In genomic region chr1:59359325-59359724, GRCh38 we compare ENCODE assay signal across 20 cellular contexts.
DNase-seq lines count a peak whose midpoint lies in the region; ATAC-seq and TF ChIP-seq lines count a peak whose summit lies in the region.
"Had no signal": no experiment of that assay in that cellular context is flagged by ENCODE, and none has a peak within 500 bp of the region (broad histone marks: within the 10 kb centered on the region; RNA-seq: fewer than 3 reads in every experiment).

No MANE protein-coding gene starts in this region.

- no peak overlapping the region for H3K18ac ChIP-seq in IMR-90 (ENCODE audit: low read depth, low read length)

- H2BK5ac ChIP-seq in IMR-90 (ENCODE audit: low read depth, low read length, poor library complexity, severe bottlenecking) = no peak overlapping the region

- peaks cover 16% of the 10 kb centered on the region for H3K4me1 Mint-ChIP-seq in progenitor cell of endocrine pancreas (ENCODE audit: low read depth)

- H3K27me3 ChIP-seq in GM23248 (replicated peaks; ENCODE audit: insufficient read depth) = no peaks in the 10 kb centered on the region
- H3K27me3 ChIP-seq in IMR-90 (ENCODE audit: control insufficient read depth, insufficient read depth, low read length) = no peaks in the 10 kb centered on the region
- no peaks in the 10 kb centered on the region for H3K27me3 ChIP-seq in suprapubic skin
- H3K27me3 ChIP-seq: BE2C had no signal

- H3K27ac Mint-ChIP-seq in progenitor cell of endocrine pancreas = peak overlapping the region; percentile 62
- H3K27ac Mint-ChIP-seq: CD4-positive, CD25-positive, alpha-beta regulatory T cell; CD8-positive, alpha-beta memory T cell; IgD-negative memory B cell had no signal

- no peak overlapping the region for H4K8ac ChIP-seq in IMR-90 (ENCODE audit: low read depth in 2 of 2, low read length in 2 of 2)

- H3K36me3 ChIP-seq in GM23248 (ENCODE audit: low read depth) = no peaks in the 10 kb centered on the region
- 0 out of 2 replicates have a peak, but pooled peaks cover 1% of the 10 kb centered on the region for H3K36me3 ChIP-seq in IMR-90 (ENCODE audit: control insufficient read depth, insufficient read depth, low read length)
- H3K36me3 ChIP-seq in suprapubic skin = no peaks in the 10 kb centered on the region
- H3K36me3 ChIP-seq: BE2C, HAP-1 had no signal

- no TSS peak for BruUV-seq in IMR-90 (replicated peaks; lab: Mats Ljungman, UMichigan)

- CTCF ChIA-PET in IMR-90 (lab: Yijun Ruan, JAX) = no interaction called here

- H3K4me2 ChIP-seq in GM23248 (ENCODE audit: unreplicated experiment) = no peak overlapping the region
- H3K4me2 ChIP-seq in IMR-90 (ENCODE audit: low read depth, low read length) = no peak overlapping the region

- no peaks in the 10 kb centered on the region; a peak in 1 of 4 replicates for H3K79me1 ChIP-seq in IMR-90 (ENCODE audit: low read depth in 1 of 2, low read length in 2 of 2)

- H3K14ac ChIP-seq in IMR-90 (replicated peaks; ENCODE audit: low read depth, low read length) = no peak overlapping the region

- no peak overlapping the region for H4K5ac ChIP-seq in IMR-90 (ENCODE audit: low read depth, low read length)

- H3K36me3 Mint-ChIP-seq in progenitor cell of endocrine pancreas (ENCODE audit: insufficient read depth) = no peaks in the 10 kb centered on the region

- no peaks in the 10 kb centered on the region for H3K27me3 Mint-ChIP-seq in progenitor cell of endocrine pancreas
- H3K27me3 Mint-ChIP-seq: CD4-positive, CD25-positive, alpha-beta regulatory T cell; IgD-negative memory B cell had no signal

- H3K4ac ChIP-seq in IMR-90 (ENCODE audit: low read depth, low read length) = no peak overlapping the region

- H3K27ac ChIP-seq in GM23248 (peak overlapping the region; percentile 76), IMR-90 (ENCODE audit: insufficient read depth, low read length) (no peak overlapping the region), suprapubic skin (no peak overlapping the region)

- no peak for TF ChIP-seq POLR2A in IMR-90 (IDR thresholded peaks at IDR 0.05; ENCODE audit: low read depth, low read length)
- no peak for TF ChIP-seq POLR2A in suprapubic skin (IDR thresholded peaks at IDR 0.05)

- H4K20me1 ChIP-seq in GM23248 (ENCODE audit: insufficient read depth) (no peaks in the 10 kb centered on the region), IMR-90 (ENCODE audit: insufficient read depth, low read length) (no peaks in the 10 kb centered on the region)

- no peak overlapping the region for H3K23ac ChIP-seq in IMR-90 (ENCODE audit: low read depth, low read length)

- no peak overlapping the region for H2BK20ac ChIP-seq in IMR-90 (ENCODE audit: low read depth, low read length)

- in situ Hi-C loops in GM23248 (cut with MboI) = no loop called here
- in situ Hi-C loops in IMR-90 (cut with MboI; ENCODE audit: low sequenced_read_pairs) = no loop called here
- in situ Hi-C loops in astrocyte of the spinal cord (cut with HindIII; ENCODE audit: low sequenced_read_pairs) = no loop called here

- 56 to 59% methylated on average over 1 of the region's 1 CpG for WGBS in GM23248 (ENCODE audit: low coverage in 1 of 2, low lambda C conversion rate in 2 of 2, missing lambda C conversion rate in 2 of 2), 2 experiments
- no CpG with 5 or more reads among the region's 1 CpG for WGBS in IMR-90 (ENCODE audit: extremely low coverage in 2 of 2, insufficient read length in 1 of 2), 2 experiments
- 79% methylated on average over 1 of the region's 1 CpG for WGBS in suprapubic skin

- H3F3A ChIP-seq in GM23248 (ENCODE audit: insufficient read depth) = peaks cover 5% of the 10 kb centered on the region; the same call in 1 of the 2 replicates

- dilution Hi-C loops in IMR-90 (cut with HindIII; ENCODE audit: low sequenced_read_pairs, unreplicated experiment) = no loop called here

- H2AK5ac ChIP-seq in IMR-90 (ENCODE audit: low read depth, low read length) = no peak overlapping the region

- H2AFZ ChIP-seq in GM23248 (0 out of 2 replicates have a peak overlapping the region, but pooled peaks have one; percentile 22), IMR-90 (replicated peaks; ENCODE audit: low read length, poor library complexity) (no peak overlapping the region)

- intact Hi-C loops in IMR-90 (cut with micrococcal nuclease) = loop anchor here (5.0 kb wide), 1 partner anchor 37 kb away; no protein-coding TSS in a partner anchor

- no peak for TF ChIP-seq EP300 in suprapubic skin (IDR thresholded peaks at IDR 0.05)

- H2BK15ac ChIP-seq in IMR-90 (ENCODE audit: low read depth, low read length) = no peak overlapping the region

- H3K9me2 ChIP-seq in GM23248 (ENCODE audit: insufficient read depth) = no peaks in the 10 kb centered on the region

- H3K4me3 ChIP-seq in GM23248 = no peak overlapping the region
- no peak overlapping the region for H3K4me3 ChIP-seq in IMR-90 (ENCODE audit: insufficient read depth, low read depth, low read length)
- no peak overlapping the region for H3K4me3 ChIP-seq in astrocyte of the spinal cord (ENCODE audit: low read depth, low read length)
- no peak overlapping the region for H3K4me3 ChIP-seq in suprapubic skin
- H3K4me3 ChIP-seq: HAP-1 had no signal

- peak; percentile 10 for DNase-seq in GM23248
- no peak for DNase-seq in IMR-90
- DNase-seq in astrocyte of the spinal cord (ENCODE audit: low read depth, low spot score) = peak; percentile 36
- no peak for DNase-seq in progenitor cell of endocrine pancreas (ENCODE audit: low spot score, unreplicated experiment)
- DNase-seq in suprapubic skin (ENCODE audit: low spot score in 2 of 2) = no peak
- DNase-seq in DMS79 treated with DMSO at 0.1 percent for 48 hours (lab: John Stamatoyannopoulos, UW) = no peak
- DNase-seq: ACHN; BE2C; C1 segment of cervical spinal cord; CD4-positive, CD25-positive, alpha-beta regulatory T cell; CD8-positive, alpha-beta memory T cell; COR-L47; DMS 273 treated with DMSO at 0.1 percent for 48 hours; GDM1; Karpas-422; KBM-7 had no signal

- POLR2A ChIA-PET in IMR-90 (lab: Charles Lee; ENCODE audit: unreplicated experiment) = no interaction called here

- no peak overlapping the region for H3K56ac ChIP-seq in IMR-90 (ENCODE audit: extremely low read depth, insufficient read depth, low read length)

- H3K9me3 ChIP-seq in GM23248 (ENCODE audit: low read depth) = no peaks in the 10 kb centered on the region
- H3K9me3 ChIP-seq in IMR-90 (ENCODE audit: control insufficient read depth, insufficient read depth, low read length) = no peaks in the 10 kb centered on the region
- no peaks in the 10 kb centered on the region for H3K9me3 ChIP-seq in suprapubic skin
- H3K9me3 ChIP-seq: BE2C, HAP-1 had no signal

- TF ChIP-seq RAD21 in IMR-90 (IDR thresholded peaks at IDR 0.05; ENCODE audit: low read length) = no peak

- H2BK120ac ChIP-seq in IMR-90 (ENCODE audit: low read depth, low read length) = no peak overlapping the region

- H3K9me3 Mint-ChIP-seq in progenitor cell of endocrine pancreas (ENCODE audit: low read depth) = no peaks in the 10 kb centered on the region
- H3K9me3 Mint-ChIP-seq: CD8-positive, alpha-beta memory T cell; IgD-negative memory B cell had no signal

- no peak overlapping the region for H4K91ac ChIP-seq in IMR-90 (ENCODE audit: insufficient read depth, low read depth, low read length)

- no peak for TF ChIP-seq CTCF in IMR-90 (conservative IDR thresholded peaks at IDR 0.05; ENCODE audit: low read depth, low read length)
- no peak for TF ChIP-seq CTCF in astrocyte of the spinal cord (IDR thresholded peaks at IDR 0.05; ENCODE audit: low read depth, low read length)
- no peak for TF ChIP-seq CTCF in progenitor cell of endocrine pancreas (IDR thresholded peaks at IDR 0.05; ENCODE audit: unreplicated experiment)
- TF ChIP-seq CTCF in suprapubic skin (IDR thresholded peaks at IDR 0.05) = no peak

- H3K79me2 ChIP-seq in GM23248 (ENCODE audit: insufficient read depth) = no peaks in the 10 kb centered on the region

- peaks cover 3% of the 10 kb centered on the region; the same call in 1 of the 2 replicates for H3K9me1 ChIP-seq in IMR-90 (ENCODE audit: insufficient read depth, low read length)

- peak overlapping the region; percentile 21 for H2AK9ac ChIP-seq in IMR-90 (replicated peaks; ENCODE audit: low read depth, low read length, poor library complexity)

- peak overlapping the region; percentile 17 for H3K4me3 Mint-ChIP-seq in progenitor cell of endocrine pancreas (ENCODE audit: low read depth)
- H3K4me3 Mint-ChIP-seq: CD4-positive, CD25-positive, alpha-beta regulatory T cell; CD8-positive, alpha-beta memory T cell; IgD-negative memory B cell had no signal

- ATAC-seq in IMR-90 (ENCODE audit: low read depth) (no peak), HG03520 (IDR thresholded peaks at IDR 0.05; ENCODE audit: unreplicated experiment) (no peak), HG03442 (IDR thresholded peaks at IDR 0.05; ENCODE audit: unreplicated experiment) (no peak)

- peak overlapping the region; percentile 25; the same call in 1 of the 2 replicates for H3K9ac ChIP-seq in GM23248
- H3K9ac ChIP-seq in IMR-90 (ENCODE audit: low read depth, low read length) = no peak overlapping the region

- H3K4me1 ChIP-seq in GM23248 (ENCODE audit: insufficient read depth) (peaks cover 37% of the 10 kb centered on the region), IMR-90 (ENCODE audit: control insufficient read depth, insufficient read depth, low read length) (peaks cover 3% of the 10 kb centered on the region; the same call in 1 of the 2 replicates), suprapubic skin (peaks cover 25% of the 10 kb centered on the region)
- H3K4me1 ChIP-seq: BE2C, HAP-1 had no signal

TF ChIP-seq in IMR-90, 13 proteins besides CTCF, POLR2A, EP300 and RAD21:
- TF ChIP-seq SMC3 (IDR thresholded peaks at IDR 0.05; ENCODE audit: low read depth, low read length) (no peak), NFE2L2 (IDR thresholded peaks at IDR 0.05; ENCODE audit: low read depth, low read length) (no peak), MAFK (IDR thresholded peaks at IDR 0.05; ENCODE audit: low read depth, low read length) (peak; percentile 45; the same call in 1 of the 2 replicates)
TF ChIP-seq in IMR-90: peak in this region for 1.

Comparison
In these comparisons a context has a peak if more than half of its experiments do, and no peak if none do; other contexts are left out.
1. DNase-seq: peak in GM23248 (single experiment) and astrocyte of the spinal cord (single experiment); none in IMR-90 (single experiment), progenitor cell of endocrine pancreas (single experiment), suprapubic skin (0 of 2) and DMS79 treated with DMSO at 0.1 percent for 48 hours (single experiment).